1 cellular context compared by ENCODE assay signal in the genomic region with DNA sequence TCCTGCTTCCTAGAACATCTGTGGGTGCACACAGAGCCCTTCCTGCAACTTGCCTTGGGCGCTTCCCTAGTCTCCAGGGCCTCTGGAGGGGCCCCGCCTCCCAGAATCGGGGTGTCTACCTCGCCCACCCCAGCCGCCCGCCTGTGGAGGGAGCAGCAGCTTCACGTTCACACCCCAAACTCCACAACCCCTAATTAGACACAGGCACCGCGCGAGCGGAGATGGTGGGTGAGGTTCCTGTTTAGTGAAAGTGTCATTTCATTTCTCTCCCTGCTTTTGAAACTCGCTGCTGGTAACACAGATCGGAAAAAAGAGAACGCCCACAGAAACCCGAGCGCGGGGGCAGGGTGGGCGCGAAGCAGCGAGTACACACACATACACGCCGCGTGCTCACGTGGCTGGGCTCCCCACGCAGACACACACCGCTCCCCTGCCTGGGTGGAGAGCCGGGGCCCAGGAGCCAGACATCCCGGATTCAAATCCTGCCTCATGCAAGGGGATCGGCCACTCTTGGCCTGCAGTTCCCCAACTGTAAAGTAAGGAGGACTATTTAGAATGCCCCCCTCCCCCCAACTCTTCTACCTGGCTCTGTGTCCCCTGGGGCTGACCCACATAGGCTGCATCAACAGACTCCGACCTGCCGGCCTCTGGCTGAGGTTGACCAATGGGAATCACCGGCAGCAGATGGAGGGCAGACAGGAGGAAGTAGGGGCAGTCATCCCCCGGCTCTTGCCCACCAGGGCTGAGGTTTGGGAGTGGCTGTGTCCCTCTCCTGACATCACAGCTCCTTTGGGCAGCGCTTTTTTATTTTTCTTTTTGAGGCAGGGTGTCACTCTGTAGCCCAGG.
TF ChIP-seq lines count a peak whose summit lies in the region.

No MANE protein-coding gene starts in this region.

TF ChIP-seq in GM23338, 12 proteins besides CTCF, POLR2A, EP300 and RAD21 (continued from another document):
- TF ChIP-seq, protein P1, sequence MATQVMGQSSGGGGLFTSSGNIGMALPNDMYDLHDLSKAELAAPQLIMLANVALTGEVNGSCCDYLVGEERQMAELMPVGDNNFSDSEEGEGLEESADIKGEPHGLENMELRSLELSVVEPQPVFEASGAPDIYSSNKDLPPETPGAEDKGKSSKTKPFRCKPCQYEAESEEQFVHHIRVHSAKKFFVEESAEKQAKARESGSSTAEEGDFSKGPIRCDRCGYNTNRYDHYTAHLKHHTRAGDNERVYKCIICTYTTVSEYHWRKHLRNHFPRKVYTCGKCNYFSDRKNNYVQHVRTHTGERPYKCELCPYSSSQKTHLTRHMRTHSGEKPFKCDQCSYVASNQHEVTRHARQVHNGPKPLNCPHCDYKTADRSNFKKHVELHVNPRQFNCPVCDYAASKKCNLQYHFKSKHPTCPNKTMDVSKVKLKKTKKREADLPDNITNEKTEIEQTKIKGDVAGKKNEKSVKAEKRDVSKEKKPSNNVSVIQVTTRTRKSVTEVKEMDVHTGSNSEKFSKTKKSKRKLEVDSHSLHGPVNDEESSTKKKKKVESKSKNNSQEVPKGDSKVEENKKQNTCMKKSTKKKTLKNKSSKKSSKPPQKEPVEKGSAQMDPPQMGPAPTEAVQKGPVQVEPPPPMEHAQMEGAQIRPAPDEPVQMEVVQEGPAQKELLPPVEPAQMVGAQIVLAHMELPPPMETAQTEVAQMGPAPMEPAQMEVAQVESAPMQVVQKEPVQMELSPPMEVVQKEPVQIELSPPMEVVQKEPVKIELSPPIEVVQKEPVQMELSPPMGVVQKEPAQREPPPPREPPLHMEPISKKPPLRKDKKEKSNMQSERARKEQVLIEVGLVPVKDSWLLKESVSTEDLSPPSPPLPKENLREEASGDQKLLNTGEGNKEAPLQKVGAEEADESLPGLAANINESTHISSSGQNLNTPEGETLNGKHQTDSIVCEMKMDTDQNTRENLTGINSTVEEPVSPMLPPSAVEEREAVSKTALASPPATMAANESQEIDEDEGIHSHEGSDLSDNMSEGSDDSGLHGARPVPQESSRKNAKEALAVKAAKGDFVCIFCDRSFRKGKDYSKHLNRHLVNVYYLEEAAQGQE (IDR thresholded peaks at IDR 0.05; ENCODE audit: unreplicated experiment): no peak
- TF ChIP-seq ZNF331 (CRISPR knock-in tag; IDR thresholded peaks at IDR 0.05; ENCODE audit: low read depth) (no peak), ZNF114 (CRISPR knock-in tag; IDR thresholded peaks at IDR 0.05) (no peak), STAT1 (IDR thresholded peaks at IDR 0.05; ENCODE audit: unreplicated experiment) (no peak), CREB1 (CRISPR knock-in tag; IDR thresholded peaks at IDR 0.05; ENCODE audit: low read depth) (no peak)
